In the genomic region with DNA sequence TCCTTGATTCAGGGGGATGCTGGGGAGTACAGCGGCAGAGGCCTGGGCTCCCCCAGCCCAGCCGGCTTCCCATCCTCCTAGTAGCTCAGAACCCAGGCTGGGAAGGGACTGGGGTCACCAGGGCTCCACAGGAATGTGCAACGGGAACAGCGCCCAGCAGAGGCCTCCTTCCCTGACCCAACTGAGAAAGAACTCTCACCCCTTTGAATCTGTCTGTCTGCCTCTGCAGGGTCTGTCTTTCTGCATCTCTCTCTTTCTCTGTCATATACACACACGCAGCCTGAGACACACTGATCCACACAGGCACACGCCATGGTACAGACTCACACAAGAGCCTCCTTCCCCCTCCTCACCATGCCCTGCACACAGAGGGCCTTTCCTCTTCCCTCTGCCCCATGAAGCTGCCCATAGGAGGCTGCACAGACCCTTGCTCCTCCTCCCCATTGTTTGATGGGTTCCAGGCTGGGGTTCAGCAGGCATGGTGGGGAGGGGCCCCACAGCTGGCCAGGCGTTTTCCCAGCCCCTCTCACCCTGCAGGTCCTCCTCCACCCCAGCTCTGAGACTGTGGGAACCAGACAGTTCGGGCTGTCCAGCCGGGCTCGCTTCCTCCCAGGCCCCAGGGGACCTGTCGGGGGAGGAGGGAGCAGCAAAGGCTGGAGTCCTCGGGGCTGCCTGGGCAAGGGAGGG, we compare ENCODE assay signal across 11 cellular contexts. TPM values are rescaled to one million over a fixed set of nuclear protein-coding genes. Genes with fewer than 3 reads are reported as not detected.
DNase-seq lines count a peak whose midpoint lies in the region; ATAC-seq and TF ChIP-seq lines count a peak whose summit lies in the region.
"Had no signal": no experiment of that assay in that cellular context is flagged by ENCODE, and none has a peak within 500 bp of the region (broad histone marks: within the 10 kb centered on the region; RNA-seq: fewer than 3 reads in every experiment).

No MANE protein-coding gene starts in this region.

- peak overlapping the region; percentile 31; the same call in 1 of the 2 replicates for H3K9ac ChIP-seq in SK-N-SH
- peak overlapping the region; percentile 33 for H3K9ac ChIP-seq in neuronal stem cell (ENCODE audit: low read depth, low read length, poor library complexity)

- H3K4me1 ChIP-seq in SK-N-SH (ENCODE audit: control insufficient read depth in 1 of 2, insufficient read depth in 2 of 2, low read depth in 1 of 2, low read length in 1 of 2) (peaks cover 37 to 42% of the 10 kb centered on the region in 2 experiments), cardiac muscle cell (ENCODE audit: low read depth) (peaks cover 18% of the 10 kb centered on the region), neuronal stem cell (ENCODE audit: control insufficient read depth in 2 of 2, insufficient read depth in 1 of 2, low read depth in 1 of 2, low read length in 2 of 2) (peaks cover 44% of the 10 kb centered on the region in 2 donors)

- peaks cover 24% of the 10 kb centered on the region for H3F3A ChIP-seq in SK-N-SH (replicated peaks; ENCODE audit: insufficient read depth)

- H3K4me2 ChIP-seq in SK-N-SH (peak overlapping the region; percentile 69; the same call in 1 of the 2 replicates), neuronal stem cell (ENCODE audit: insufficient read depth, low read length, poor library complexity, severe bottlenecking) (no peak overlapping the region)

- peak overlapping the region; percentile 61 for H3K4ac ChIP-seq in neuronal stem cell (ENCODE audit: low read length)

- no peak for TF ChIP-seq CTCF in SK-N-SH (IDR thresholded peaks at IDR 0.05)
- peak; percentile 3 for TF ChIP-seq CTCF in cardiac muscle cell (IDR thresholded peaks at IDR 0.05; ENCODE audit: low read depth, low read length)

- H3K4me3 ChIP-seq in SK-N-SH (ENCODE audit: low read depth in 2 of 2, low read length in 1 of 2): no peak overlapping the region; a peak in 1 of 4 replicates
- no peak overlapping the region for H3K4me3 ChIP-seq in cardiac muscle cell
- H3K4me3 ChIP-seq in neuronal stem cell (ENCODE audit: low read length in 2 of 2): peak overlapping the region in 1 of 2 donors; percentile 13
- H3K4me3 ChIP-seq: SK-N-MC had no signal

- H3K9me3 ChIP-seq in SK-N-SH: no peaks in the 10 kb centered on the region
- no peaks in the 10 kb centered on the region for H3K9me3 ChIP-seq in cardiac muscle cell (ENCODE audit: low read depth)
- no peaks in the 10 kb centered on the region for H3K9me3 ChIP-seq in neuronal stem cell (replicated peaks in 1 of 2; ENCODE audit: control insufficient read depth in 2 of 2, insufficient read depth in 1 of 2, low read depth in 1 of 2, low read length in 2 of 2)

- peak overlapping the region; percentile 57 for H2BK120ac ChIP-seq in neuronal stem cell (ENCODE audit: low read depth, low read length)

- peak overlapping the region; percentile 3 for H2BK12ac ChIP-seq in neuronal stem cell (ENCODE audit: low read length)

- H3K79me1 ChIP-seq in neuronal stem cell (ENCODE audit: low read depth, low read length): no peaks in the 10 kb centered on the region

- H3K23ac ChIP-seq in neuronal stem cell (ENCODE audit: low read depth, low read length, poor library complexity): peak overlapping the region; percentile 26

- peak overlapping the region; percentile 73 for H4K91ac ChIP-seq in neuronal stem cell (ENCODE audit: low read depth, low read length, poor library complexity)

- H3K36me3 ChIP-seq in SK-N-SH (replicated peaks in 1 of 2; ENCODE audit: control insufficient read depth in 1 of 2, insufficient read depth in 2 of 2, low read length in 1 of 2) (no peaks in the 10 kb centered on the region), cardiac muscle cell (no peaks in the 10 kb centered on the region), neuronal stem cell (replicated peaks in 1 of 2; ENCODE audit: control insufficient read depth in 2 of 2, insufficient read depth in 2 of 2, low read length in 2 of 2) (no peaks in the 10 kb centered on the region)

- H2BK5ac ChIP-seq in neuronal stem cell (ENCODE audit: low read length): peak overlapping the region; percentile 46

- CTCF ChIA-PET in SK-N-SH (lab: Yijun Ruan, JAX): interaction anchor here (0.9 to 15.5 kb wide), 5 partner anchors 9 to 209 kb away, joined by 3 to 174 read pairs (median 12); no protein-coding TSS in a partner anchor

- peak overlapping the region; percentile 92 for H3K18ac ChIP-seq in neuronal stem cell (ENCODE audit: low read length)

- DNase-seq in AG08395 (ENCODE audit: low spot score) (peak; percentile 25), SK-N-SH (peak; percentile 58), cardiac muscle cell (ENCODE audit: low read depth in 1 of 2, low spot score in 1 of 2) (peak in 1 of 2 donors; percentile 80), neuronal stem cell (ENCODE audit: low spot score) (no peak)
- DNase-seq: NCI-H2029, nucleus accumbens had no signal

- H2BK15ac ChIP-seq in neuronal stem cell (ENCODE audit: low read length): peak overlapping the region; percentile 70

- H4K20me1 ChIP-seq in SK-N-SH (ENCODE audit: insufficient read depth): no peaks in the 10 kb centered on the region

- H3K79me2 ChIP-seq in SK-N-SH (ENCODE audit: insufficient read depth): no peaks in the 10 kb centered on the region

- no peak for TF ChIP-seq RAD21 in SK-N-SH (IDR thresholded peaks at IDR 0.05; ENCODE audit: low read length)

- POLR2A ChIA-PET in SK-N-SH (lab: Yijun Ruan, JAX): interaction anchor here (0.6 kb wide), 1 partner anchor 8 kb away, joined by 3 read pairs; no protein-coding TSS in a partner anchor

- no peak for TF ChIP-seq EP300 in SK-N-SH (IDR thresholded peaks at IDR 0.05; ENCODE audit: borderline replicate concordance in 1 of 2, low read depth in 1 of 2, low read length in 1 of 2)

- H4K8ac ChIP-seq in neuronal stem cell (ENCODE audit: low read depth, low read length): peak overlapping the region; percentile 24

- 51% methylated on average over 8 of the region's 12 CpGs for WGBS in SK-N-SH (ENCODE audit: low lambda C conversion rate)
- no CpG with 5 or more reads among the region's 12 CpGs for WGBS in neuronal stem cell (ENCODE audit: extremely low coverage in 2 of 2, insufficient read length in 2 of 2, insufficient replicate concordance in 1 of 2), 2 donors

- H2AFZ ChIP-seq in SK-N-SH (ENCODE audit: low read depth) (no peak overlapping the region; the same call in 1 of the 2 replicates), neuronal stem cell (ENCODE audit: low read length) (peak overlapping the region; percentile 87)

- H2AK5ac ChIP-seq in neuronal stem cell (ENCODE audit: low read depth, low read length): peak overlapping the region; percentile 72

- H3K14ac ChIP-seq in neuronal stem cell (ENCODE audit: low read length): peak overlapping the region; percentile 28

- no peak for ATAC-seq in GM19467 (IDR thresholded peaks at IDR 0.05; ENCODE audit: unreplicated experiment)
- ATAC-seq in GM21381 (IDR thresholded peaks at IDR 0.05; ENCODE audit: unreplicated experiment): no peak
- ATAC-seq in GM18867 (IDR thresholded peaks at IDR 0.05; ENCODE audit: unreplicated experiment): no peak
- no peak for ATAC-seq in HG03565 (IDR thresholded peaks at IDR 0.05; ENCODE audit: unreplicated experiment)

- no peaks in the 10 kb centered on the region for H3K9me2 ChIP-seq in SK-N-SH

- H3K27ac ChIP-seq in SK-N-SH (ENCODE audit: low read depth in 2 of 2, low read length in 1 of 2): peak overlapping the region; percentile 71 to 76
- H3K27ac ChIP-seq in cardiac muscle cell: no peak overlapping the region
- H3K27ac ChIP-seq in neuronal stem cell (replicated peaks; ENCODE audit: low read length): no peak overlapping the region
- H3K27ac ChIP-seq: SK-N-MC had no signal

- H3K27me3 ChIP-seq in SK-N-SH (ENCODE audit: insufficient read depth) (no peaks in the 10 kb centered on the region), cardiac muscle cell (no peaks in the 10 kb centered on the region), neuronal stem cell (ENCODE audit: control insufficient read depth in 3 of 3, insufficient read depth in 3 of 3, low read depth in 1 of 3, low read length in 3 of 3) (no peaks in the 10 kb centered on the region)

TF ChIP-seq in SK-N-SH, 30 proteins besides CTCF, POLR2A, EP300 and RAD21 (continues in another document):
- TF ChIP-seq YY1 (IDR thresholded peaks at IDR 0.05; ENCODE audit: low read depth): no peak
- no peak for TF ChIP-seq CHD2 (IDR thresholded peaks at IDR 0.05; ENCODE audit: low read length, partially characterized antibody)
- no peak for TF ChIP-seq FOXJ3 (CRISPR knock-in tag; IDR thresholded peaks at IDR 0.05)
- TF ChIP-seq EZH2phosphoT487 (IDR thresholded peaks at IDR 0.05; ENCODE audit: borderline replicate concordance, low read depth): no peak

RNA-seq across cellular contexts. Expression of gene FOXS1, which starts 2.8 kb away (rescaled TPM):
- 0.73 and 0.99 TPM in 2 replicates for polyA plus RNA-seq in SK-N-SH (2012; rRNA removed)
- polyA plus RNA-seq in SK-N-SH (2012; cell fraction: cytosol; rRNA removed): 0.48 and 0.83 TPM in 2 replicates
- 0.58 and 0.85 TPM in 2 replicates for polyA plus RNA-seq in SK-N-SH (2012; cell fraction: nucleus; rRNA removed)
- 0.07 and 0.83 TPM in 2 replicates for total RNA-seq in cardiac muscle cell
- polyA plus RNA-seq in cardiac muscle cell: 0.23 TPM in 1 of 2 replicates, not detected in the other
- polyA plus RNA-seq in neuronal stem cell (2013, experiment 1 of 2): 1.1 TPM
- polyA plus RNA-seq in neuronal stem cell (2013, experiment 2 of 2): 0.84 TPM

RNA-seq across cellular contexts. Expression of gene MYLK2, which starts 23.5 kb away (rescaled TPM):
- 0.21 and 0.31 TPM in 2 replicates for polyA plus RNA-seq in SK-N-SH (2012; rRNA removed)
- polyA plus RNA-seq in SK-N-SH (2012; cell fraction: cytosol; rRNA removed): 0.09 and 0.18 TPM in 2 replicates
- polyA plus RNA-seq in SK-N-SH (2012; cell fraction: nucleus; rRNA removed): 1.0 and 1.3 TPM in 2 replicates
- total RNA-seq in cardiac muscle cell: 0.15 TPM in 1 of 2 replicates, not detected in the other
- polyA plus RNA-seq in cardiac muscle cell: 0.26 TPM in 1 of 2 replicates, not detected in the other
- 0.54 TPM for polyA plus RNA-seq in neuronal stem cell (2013, experiment 1 of 2)
- polyA plus RNA-seq in neuronal stem cell (2013, experiment 2 of 2): 0.48 TPM

RNA-seq across cellular contexts. Expression of gene DUSP15, which starts 27.7 kb away (rescaled TPM):
- polyA plus RNA-seq in SK-N-SH (2012; rRNA removed) (4.3 and 5.4 TPM in 2 replicates), cardiac muscle cell (7.2 and 8.0 TPM in 2 replicates)
- polyA plus RNA-seq in SK-N-SH (2012; cell fraction: cytosol; rRNA removed): 2.6 and 4.9 TPM in 2 replicates
- polyA plus RNA-seq in SK-N-SH (2012; cell fraction: nucleus; rRNA removed): 11.5 and 13.8 TPM in 2 replicates
- total RNA-seq in cardiac muscle cell: 20.3 and 23.6 TPM in 2 replicates
- 2.1 TPM for polyA plus RNA-seq in neuronal stem cell (2013, experiment 1 of 2)
- 2.1 TPM for polyA plus RNA-seq in neuronal stem cell (2013, experiment 2 of 2)

RNA-seq across cellular contexts. Expression of gene TTLL9, which starts 27.8 kb away (rescaled TPM):
- polyA plus RNA-seq in SK-N-SH (2012; rRNA removed): 0.23 and 0.32 TPM in 2 replicates
- polyA plus RNA-seq in SK-N-SH (2012; cell fraction: cytosol; rRNA removed): 0.24 and 0.30 TPM in 2 replicates
- 1.2 and 1.8 TPM in 2 replicates for polyA plus RNA-seq in SK-N-SH (2012; cell fraction: nucleus; rRNA removed)
- total RNA-seq in cardiac muscle cell: 0.15 TPM in 1 of 2 replicates, not detected in the other
- 0.09 and 0.47 TPM in 2 replicates for polyA plus RNA-seq in cardiac muscle cell
- 0.38 TPM for polyA plus RNA-seq in neuronal stem cell (2013, experiment 1 of 2)
- polyA plus RNA-seq in neuronal stem cell (2013, experiment 2 of 2): 0.48 TPM

Comparison
In these comparisons a context has a peak if more than half of its experiments do, and no peak if none do; other contexts are left out.
1. H3K27ac ChIP-seq: peak in SK-N-SH (2 of 2); none in cardiac muscle cell (single experiment) and neuronal stem cell (single experiment).